Comparison of ENCODE assay signal across 13 cellular contexts in genomic region chr17:14672830-14673229, GRCh38.
DNase-seq lines count a peak whose midpoint lies in the region; ATAC-seq and TF ChIP-seq lines count a peak whose summit lies in the region.
"Had no signal": no experiment of that assay in that cellular context is flagged by ENCODE, and none has a peak within 500 bp of the region (broad histone marks: within the 10 kb centered on the region; RNA-seq: fewer than 3 reads in every experiment).

No MANE protein-coding gene starts in this region.

- in situ Hi-C loops in astrocyte of the spinal cord (cut with HindIII; ENCODE audit: low sequenced_read_pairs) (no loop called here), HAP-1 (cut with MboI; ENCODE audit: low sequenced_read_pairs) (no loop called here)

- TF ChIP-seq CTCF in AG10803 (conservative IDR thresholded peaks at IDR 0.05; ENCODE audit: low read length), result no peak
- TF ChIP-seq CTCF in astrocyte of the spinal cord (IDR thresholded peaks at IDR 0.05; ENCODE audit: low read depth, low read length), result no peak
- TF ChIP-seq CTCF in left lung (IDR thresholded peaks at IDR 0.05), result no peak

- H3K36me3 ChIP-seq in left lung, result no peaks in the 10 kb centered on the region
- H3K36me3 ChIP-seq in HAP-1 (replicated peaks), result no peaks in the 10 kb centered on the region
- H3K36me3 ChIP-seq: BLaER1 treated with 17β-estradiol and CSF1 and Interleukin-3, amounts not matched to agents 10 nM and 100 nM; breast epithelium; sigmoid colon had no signal

- no peak overlapping the region for H3K4me3 ChIP-seq in AG10803 (ENCODE audit: low read length)
- H3K4me3 ChIP-seq in astrocyte of the spinal cord (ENCODE audit: low read depth, low read length), result no peak overlapping the region
- H3K4me3 ChIP-seq in left lung, result no peak overlapping the region
- no peak overlapping the region for H3K4me3 ChIP-seq in HAP-1
- H3K4me3 ChIP-seq: BLaER1 treated with 17β-estradiol and CSF1 and Interleukin-3, amounts not matched to agents 10 nM and 100 nM; breast epithelium; sigmoid colon had no signal

- DNase-seq in AG10803 (ENCODE audit: low read depth) (peak; percentile 81), LHCN-M2 (ENCODE audit: low read depth) (peak; percentile 83), astrocyte of the spinal cord (ENCODE audit: low read depth, low spot score) (peak; percentile 26), left lung (peak in 1 of 2 donors; percentile 35), HAP-1 (ENCODE audit: low spot score in 2 of 2) (no peak)
- DNase-seq in activated CD8-positive, alpha-beta memory T cell treated with anti-CD3 and anti-CD28 coated beads, Interleukin-2, amount 50 U/mL, for 4 hours, result no peak
- DNase-seq: KG1, sigmoid colon, T-helper 1 cell had no signal

- H3K27ac ChIP-seq in left lung, result no peak overlapping the region
- H3K27ac ChIP-seq: breast epithelium, sigmoid colon had no signal

- H3K27me3 ChIP-seq in left lung (no peaks in the 10 kb centered on the region), HAP-1 (ENCODE audit: low read depth) (no peaks in the 10 kb centered on the region)
- H3K27me3 ChIP-seq: BLaER1 treated with 17β-estradiol and CSF1 and Interleukin-3, amounts not matched to agents 10 nM and 100 nM; breast epithelium; sigmoid colon had no signal

- H3K4me1 ChIP-seq in left lung (peaks cover 0 to 9% of the 10 kb centered on the region in 2 donors), HAP-1 (no peaks in the 10 kb centered on the region)
- H3K4me1 ChIP-seq: BLaER1 treated with 17β-estradiol and CSF1 and Interleukin-3, amounts not matched to agents 10 nM and 100 nM; breast epithelium; sigmoid colon had no signal

- peaks cover 0 to under 1% of the 10 kb centered on the region in 2 donors for H3K9me3 ChIP-seq in left lung
- no peaks in the 10 kb centered on the region for H3K9me3 ChIP-seq in HAP-1
- H3K9me3 ChIP-seq: breast epithelium had no signal

- intact Hi-C loops in left lung (cut with DNase I), result no loop called here

- ATAC-seq in left lung, result peak; percentile 77
- ATAC-seq in HG02840 (IDR thresholded peaks at IDR 0.05; ENCODE audit: low FRiP score, unreplicated experiment), result no peak
- no peak for ATAC-seq in HG02938 (IDR thresholded peaks at IDR 0.05; ENCODE audit: unreplicated experiment)

Comparison
In these comparisons a context has a peak if more than half of its experiments do, and no peak if none do; other contexts are left out.
1. DNase-seq: peak in AG10803 (single experiment), LHCN-M2 (single experiment) and astrocyte of the spinal cord (single experiment); none in activated CD8-positive, alpha-beta memory T cell treated with anti-CD3 and anti-CD28 coated beads, Interleukin-2, amount 50 U/mL, for 4 hours (single experiment) and HAP-1 (0 of 2).